In the genomic region with DNA sequence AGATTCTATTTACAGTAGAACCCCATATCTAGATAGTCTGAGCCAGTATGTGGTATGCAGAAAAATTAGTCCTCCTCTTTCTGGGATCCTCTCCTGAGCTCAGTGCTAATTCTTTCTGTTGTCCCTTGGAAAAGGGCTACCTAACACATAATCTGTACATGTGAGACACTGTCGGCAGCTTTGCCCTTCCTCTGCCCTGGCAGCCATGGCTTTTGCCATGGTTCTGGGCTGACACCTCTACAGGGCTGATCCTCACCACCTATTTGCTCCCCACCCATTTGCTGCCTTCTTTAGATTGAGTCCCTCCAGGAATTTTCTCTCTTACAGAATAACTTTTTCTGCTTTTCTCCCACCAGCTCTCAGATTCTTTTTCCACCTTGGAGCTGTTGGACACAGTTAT, we compare ENCODE assay signal across 17 cellular contexts.
A peak's percentile ranks its signal among the peaks of the same experiment; 100 is the strongest.
DNase-seq lines count a peak whose midpoint lies in the region; ATAC-seq, FAIRE-seq and TF ChIP-seq lines count a peak whose summit lies in the region.
"Had no signal": no experiment of that assay in that cellular context is flagged by ENCODE, and none has a peak within 500 bp of the region (broad histone marks: within the 10 kb centered on the region; RNA-seq: fewer than 3 reads in every experiment).

No MANE protein-coding gene starts in this region.

- H2BK20ac ChIP-seq in IMR-90 (ENCODE audit: low read depth, low read length), result no peak overlapping the region

- H3K4ac ChIP-seq in IMR-90 (ENCODE audit: low read depth, low read length) (no peak overlapping the region), neuronal stem cell (ENCODE audit: low read length) (no peak overlapping the region)

- BruUV-seq in IMR-90 (replicated peaks; lab: Mats Ljungman, UMichigan), result no TSS peak

- in situ Hi-C loops in IMR-90 (cut with MboI; ENCODE audit: low sequenced_read_pairs), result loop anchor here (10.0 kb wide), 2 partner anchors 343 to 513 kb away; a partner anchor contains a TSS

- H3K27ac ChIP-seq in A549 (no peak overlapping the region), IMR-90 (ENCODE audit: insufficient read depth, low read length) (no peak overlapping the region), fibroblast of lung (ENCODE audit: insufficient read depth, low read length) (no peak overlapping the region), neuronal stem cell (replicated peaks; ENCODE audit: low read length) (no peak overlapping the region), lower lobe of right lung (no peak overlapping the region)
- H3K27ac ChIP-seq: PC-9 had no signal

- dilution Hi-C loops in IMR-90 (cut with HindIII; ENCODE audit: low sequenced_read_pairs, unreplicated experiment), result no loop called here

- no peaks in the 10 kb centered on the region for H3K9me1 ChIP-seq in IMR-90 (ENCODE audit: insufficient read depth, low read length)

- no peak overlapping the region for H2BK12ac ChIP-seq in neuronal stem cell (ENCODE audit: low read length)

- no peak overlapping the region for H3K56ac ChIP-seq in IMR-90 (ENCODE audit: extremely low read depth, insufficient read depth, low read length)

- peak overlapping the region; percentile 90; the same call in 1 of the 2 replicates for H3K18ac ChIP-seq in IMR-90 (ENCODE audit: low read depth, low read length)
- H3K18ac ChIP-seq in neuronal stem cell (ENCODE audit: low read length), result no peak overlapping the region

- 8% methylated on average over 1 of the region's 1 CpG for WGBS in A549 (ENCODE audit: missing lambda C conversion rate)
- WGBS in IMR-90 (ENCODE audit: extremely low coverage in 2 of 2, insufficient read length in 1 of 2), 2 experiments, result 90% methylated on average over 1 of the region's 1 CpG; no CpG with 5 or more reads in 1 of the 2 experiments
- no CpG with 5 or more reads among the region's 1 CpG for WGBS in neuronal stem cell (ENCODE audit: extremely low coverage in 2 of 2, insufficient read length in 2 of 2, insufficient replicate concordance in 1 of 2), 2 donors

- intact Hi-C loops in IMR-90 (cut with micrococcal nuclease), result loop anchor here (5.0 kb wide), 1 partner anchor 81 kb away; no protein-coding TSS in a partner anchor
- intact Hi-C loops in lower lobe of right lung (cut with DNase I), result loop anchor here (10.0 kb wide), 1 partner anchor 343 kb away; no protein-coding TSS in a partner anchor

- H2BK5ac ChIP-seq in IMR-90 (ENCODE audit: low read depth, low read length, poor library complexity, severe bottlenecking) (no peak overlapping the region), neuronal stem cell (ENCODE audit: low read length) (no peak overlapping the region)

- TF ChIP-seq EP300 in A549 (IDR thresholded peaks at IDR 0.05), result no peak

- H2AFZ ChIP-seq in IMR-90 (replicated peaks; ENCODE audit: low read length, poor library complexity) (no peak overlapping the region), fibroblast of lung (ENCODE audit: low read length) (peak overlapping the region; percentile 37), neuronal stem cell (ENCODE audit: low read length) (peak overlapping the region; percentile 1)
- H2AFZ ChIP-seq: PC-9 had no signal

- no peaks in the 10 kb centered on the region for H3K79me2 ChIP-seq in fibroblast of lung (ENCODE audit: control insufficient read depth, insufficient read depth, low read length)

- H2AK5ac ChIP-seq in IMR-90 (ENCODE audit: low read depth, low read length) (no peak overlapping the region; the same call in 1 of the 2 replicates), neuronal stem cell (ENCODE audit: low read depth, low read length) (no peak overlapping the region)

- TF ChIP-seq RAD21 in A549 (conservative IDR thresholded peaks at IDR 0.05 in 1 of 2, IDR thresholded peaks at IDR 0.05 in 1 of 2) (no peak), IMR-90 (IDR thresholded peaks at IDR 0.05; ENCODE audit: low read length) (no peak)

- H3K4me3 ChIP-seq in A549, result no peak overlapping the region
- no peak overlapping the region for H3K4me3 ChIP-seq in IMR-90 (ENCODE audit: insufficient read depth, low read depth, low read length)
- H3K4me3 ChIP-seq in fibroblast of lung (replicated peaks in 1 of 4; ENCODE audit: control extremely low read depth in 1 of 4, insufficient read depth in 1 of 4, low read depth in 3 of 4, low read length in 4 of 4), result no peak overlapping the region
- H3K4me3 ChIP-seq in neuronal stem cell (ENCODE audit: low read length in 2 of 2), result no peak overlapping the region
- H3K4me3 ChIP-seq in lower lobe of right lung, result no peak overlapping the region
- H3K4me3 ChIP-seq: K562, PC-9 had no signal

- H2BK15ac ChIP-seq in IMR-90 (ENCODE audit: low read depth, low read length) (no peak overlapping the region), neuronal stem cell (ENCODE audit: low read length) (no peak overlapping the region)

- CTCF ChIA-PET in A549 (lab: Yijun Ruan, JAX) (no interaction called here), IMR-90 (lab: Yijun Ruan, JAX) (no interaction called here)

- POLR2A ChIA-PET in A549 (lab: Yijun Ruan, JAX) (no interaction called here), IMR-90 (lab: Charles Lee; ENCODE audit: unreplicated experiment) (no interaction called here)

- no peaks in the 10 kb centered on the region for H3K27me3 ChIP-seq in IMR-90 (ENCODE audit: control insufficient read depth, insufficient read depth, low read length)
- H3K27me3 ChIP-seq in fibroblast of lung (ENCODE audit: control insufficient read depth, insufficient read depth, low read length), result no peaks in the 10 kb centered on the region
- no peaks in the 10 kb centered on the region for H3K27me3 ChIP-seq in neuronal stem cell (ENCODE audit: control insufficient read depth in 3 of 3, insufficient read depth in 3 of 3, low read depth in 1 of 3, low read length in 3 of 3)
- H3K27me3 ChIP-seq in lower lobe of right lung (ENCODE audit: low read depth), result no peaks in the 10 kb centered on the region
- H3K27me3 ChIP-seq: BE2C had no signal

- H3K9me3 ChIP-seq in A549 (no peaks in the 10 kb centered on the region), IMR-90 (ENCODE audit: control insufficient read depth, insufficient read depth, low read length) (peaks cover 2% of the 10 kb centered on the region; the same call in 1 of the 2 replicates), fibroblast of lung (ENCODE audit: control insufficient read depth, insufficient read depth, low read depth, low read length) (no peaks in the 10 kb centered on the region), neuronal stem cell (replicated peaks in 1 of 2; ENCODE audit: control insufficient read depth in 2 of 2, insufficient read depth in 1 of 2, low read depth in 1 of 2, low read length in 2 of 2) (no peaks in the 10 kb centered on the region), lower lobe of right lung (no peaks in the 10 kb centered on the region)
- H3K9me3 ChIP-seq: BE2C had no signal

- FAIRE-seq in A549 (lab: Jason Lieb, UNC) (no peak), D721Med (lab: Jason Lieb, UNC) (no peak)
- FAIRE-seq: H1, HTR-8/SVneo, K562 had no signal

- H4K20me1 ChIP-seq in IMR-90 (ENCODE audit: insufficient read depth, low read length) (no peaks in the 10 kb centered on the region), fibroblast of lung (ENCODE audit: control insufficient read depth, extremely low read depth, insufficient read depth, low read length) (no peaks in the 10 kb centered on the region)

- H3K4me1 ChIP-seq in A549 (0 out of 3 replicates have a peak, but pooled peaks cover 3% of the 10 kb centered on the region), IMR-90 (ENCODE audit: control insufficient read depth, insufficient read depth, low read length) (peaks cover 2% of the 10 kb centered on the region; the same call in 1 of the 2 replicates), fibroblast of lung (ENCODE audit: control insufficient read depth, extremely low read depth, insufficient read depth, low read length) (no peaks in the 10 kb centered on the region), neuronal stem cell (ENCODE audit: control insufficient read depth in 2 of 2, insufficient read depth in 1 of 2, low read depth in 1 of 2, low read length in 2 of 2) (peaks cover 0 to 3% of the 10 kb centered on the region in 2 donors), lower lobe of right lung (peaks cover 12% of the 10 kb centered on the region)

- H4K91ac ChIP-seq in IMR-90 (ENCODE audit: insufficient read depth, low read depth, low read length) (no peak overlapping the region), neuronal stem cell (ENCODE audit: low read depth, low read length, poor library complexity) (no peak overlapping the region)

- no peaks in the 10 kb centered on the region for H3K36me3 ChIP-seq in IMR-90 (ENCODE audit: control insufficient read depth, insufficient read depth, low read length)
- H3K36me3 ChIP-seq in fibroblast of lung (ENCODE audit: control insufficient read depth, insufficient read depth, low read length), result no peaks in the 10 kb centered on the region
- H3K36me3 ChIP-seq in neuronal stem cell (replicated peaks in 1 of 2; ENCODE audit: control insufficient read depth in 2 of 2, insufficient read depth in 2 of 2, low read length in 2 of 2), result no peaks in the 10 kb centered on the region
- no peaks in the 10 kb centered on the region for H3K36me3 ChIP-seq in lower lobe of right lung
- H3K36me3 ChIP-seq: BE2C had no signal

- ATAC-seq in A549 (peak; percentile 62 to 64; a peak in 3 of 6 replicates), IMR-90 (ENCODE audit: low read depth) (no peak), lower lobe of right lung (no peak), GM19467 (IDR thresholded peaks at IDR 0.05; ENCODE audit: unreplicated experiment) (no peak)

- H3K4me2 ChIP-seq in A549 (peak overlapping the region; percentile 74; the same call in 2 of the 3 replicates), IMR-90 (ENCODE audit: low read depth, low read length) (no peak overlapping the region), fibroblast of lung (ENCODE audit: extremely low read depth, insufficient read depth, low read length) (no peak overlapping the region), neuronal stem cell (ENCODE audit: insufficient read depth, low read length, poor library complexity, severe bottlenecking) (no peak overlapping the region)
- H3K4me2 ChIP-seq: PC-9 had no signal

- H3K14ac ChIP-seq in IMR-90 (replicated peaks; ENCODE audit: low read depth, low read length) (no peak overlapping the region), neuronal stem cell (ENCODE audit: low read length) (no peak overlapping the region)

- no peak overlapping the region for H3K9ac ChIP-seq in IMR-90 (ENCODE audit: low read depth, low read length)
- H3K9ac ChIP-seq in fibroblast of lung (ENCODE audit: insufficient read depth, low read length), result no peak overlapping the region
- no peak overlapping the region for H3K9ac ChIP-seq in neuronal stem cell (ENCODE audit: low read depth, low read length, poor library complexity)

- TF ChIP-seq POLR2A in A549 (IDR thresholded peaks at IDR 0.05; ENCODE audit: low read length) (no peak), IMR-90 (IDR thresholded peaks at IDR 0.05; ENCODE audit: low read depth, low read length) (no peak)

- H4K8ac ChIP-seq in IMR-90 (ENCODE audit: low read depth in 2 of 2, low read length in 2 of 2) (no peak overlapping the region), neuronal stem cell (ENCODE audit: low read depth, low read length) (no peak overlapping the region)

- TF ChIP-seq CTCF in A549 (IDR thresholded peaks at IDR 0.05) (no peak), IMR-90 (conservative IDR thresholded peaks at IDR 0.05; ENCODE audit: low read depth, low read length) (no peak), fibroblast of lung (conservative IDR thresholded peaks at IDR 0.05 in 1 of 2, IDR thresholded peaks at IDR 0.05 in 1 of 2; ENCODE audit: low read depth in 1 of 2, low read length in 2 of 2) (no peak), lower lobe of right lung (IDR thresholded peaks at IDR 0.05) (no peak), D721Med (IDR thresholded peaks at IDR 0.05; ENCODE audit: insufficient read depth, missing control alignments) (no peak)

- no peaks in the 10 kb centered on the region for H3K79me1 ChIP-seq in IMR-90 (ENCODE audit: low read depth in 1 of 2, low read length in 2 of 2)
- no peaks in the 10 kb centered on the region for H3K79me1 ChIP-seq in neuronal stem cell (ENCODE audit: low read depth, low read length)

- H4K5ac ChIP-seq in IMR-90 (ENCODE audit: low read depth, low read length), result peak overlapping the region; percentile 75; the same call in 1 of the 2 replicates

- DNase-seq in A549 (ENCODE audit: low read depth in 1 of 2, low spot score in 1 of 2) (no peak), IMR-90 (no peak), fibroblast of lung (ENCODE audit: low read depth in 2 of 2) (no peak), neuronal stem cell (ENCODE audit: low spot score) (no peak), RPMI8226 (no peak), lower lobe of right lung (no peak), D721Med (ENCODE audit: insufficient read length, low spot score) (no peak)
- DNase-seq: BE2C, GF-D8, HFFc6, NCI-H1048, NCI-H2081 treated with DMSO at 0.1 percent for 48 hours, PC-9 had no signal

- H3K23ac ChIP-seq in IMR-90 (ENCODE audit: low read depth, low read length) (no peak overlapping the region), neuronal stem cell (ENCODE audit: low read depth, low read length, poor library complexity) (no peak overlapping the region)

- no peak overlapping the region for H2BK120ac ChIP-seq in IMR-90 (ENCODE audit: low read depth, low read length)
- H2BK120ac ChIP-seq in neuronal stem cell (ENCODE audit: low read depth, low read length), result no peak overlapping the region

- H2AK9ac ChIP-seq in IMR-90 (replicated peaks; ENCODE audit: low read depth, low read length, poor library complexity), result no peak overlapping the region

Comparison
In these comparisons a context has a peak if more than half of its experiments do, and no peak if none do; other contexts are left out.
1. ATAC-seq: peak in A549 (2 of 2); none in IMR-90 (single experiment), lower lobe of right lung (0 of 2) and GM19467 (single experiment).